ENCODE assay signal across 10 cellular contexts in the genomic region with DNA sequence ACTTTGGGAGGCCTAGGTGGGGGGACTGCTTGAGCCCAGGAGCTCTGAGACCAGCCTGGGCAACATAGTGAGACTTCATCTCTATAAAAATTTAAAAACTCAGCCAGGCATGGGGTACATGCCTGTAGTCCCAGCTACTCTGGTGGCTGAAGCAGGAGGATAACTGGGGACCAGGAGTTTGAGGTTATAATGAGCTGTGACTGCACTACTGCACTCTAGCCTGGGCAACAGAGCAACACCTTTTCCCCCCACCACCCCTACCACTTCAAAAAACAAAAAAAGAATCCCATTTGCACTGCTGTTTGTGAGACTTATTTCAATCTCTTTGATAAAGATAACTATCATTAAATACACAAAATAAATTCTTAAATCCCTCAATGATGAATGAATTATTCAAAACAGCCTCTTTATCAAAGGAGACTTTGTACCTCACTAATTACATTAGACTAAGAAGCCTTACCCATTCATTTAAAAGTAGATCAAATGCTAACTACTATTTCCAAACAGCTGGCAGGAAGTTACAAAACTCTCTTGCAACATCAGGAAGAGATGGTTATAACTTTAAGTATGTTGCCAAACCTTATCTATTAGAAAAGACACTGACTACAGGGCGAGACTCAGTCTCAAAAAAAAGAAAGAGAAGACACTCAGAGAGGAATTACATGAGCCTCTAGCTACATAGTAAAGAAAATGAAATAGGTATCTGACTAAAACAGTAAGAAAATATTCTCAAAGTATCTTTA. TPM values are rescaled to one million over a fixed set of nuclear protein-coding genes. Genes with fewer than 3 reads are reported as not detected.
DNase-seq lines count a peak whose midpoint lies in the region; ATAC-seq and TF ChIP-seq lines count a peak whose summit lies in the region.
"Had no signal": no experiment of that assay in that cellular context is flagged by ENCODE, and none has a peak within 500 bp of the region (broad histone marks: within the 10 kb centered on the region; RNA-seq: fewer than 3 reads in every experiment).

No MANE protein-coding gene starts in this region.

- peak overlapping the region; percentile 77 to 78 for H3K27ac Mint-ChIP-seq in stimulated activated naive CD8-positive, alpha-beta T cell treated with anti-CD3 and anti-CD28 coated beads, Interleukin-15, amount 100 ng/mL, for 72 hours
- H3K27ac Mint-ChIP-seq in WTC11 (no peak overlapping the region), immature natural killer cell (peak overlapping the region in 5 of 6 donors; percentile 18 to 73 (median 61))
- H3K27ac Mint-ChIP-seq: activated CD4-positive, alpha-beta T cell treated with anti-CD3 and anti-CD28 coated beads, Interleukin-2, amount 10 ng/mL, durations not matched to agents 24 days and 14 days had no signal

- no peak for TF ChIP-seq CTCF in WTC11 (IDR thresholded peaks at IDR 0.05)

- POLR2A ChIA-PET in WTC11 (lab: Charles Lee): interaction anchor here (0.6 kb wide), 1 partner anchor 27 kb away, joined by 3 read pairs; no protein-coding TSS in a partner anchor
- POLR2A ChIA-PET in HEK293T (lab: Yijun Ruan, JAX): no interaction called here

- H3K4me3 Mint-ChIP-seq in stimulated activated naive CD8-positive, alpha-beta T cell treated with anti-CD3 and anti-CD28 coated beads, Interleukin-15, amount 100 ng/mL, for 72 hours: no peak overlapping the region
- no peak overlapping the region for H3K4me3 Mint-ChIP-seq in WTC11
- H3K4me3 Mint-ChIP-seq in immature natural killer cell: peak overlapping the region in 2 of 5 donors; percentile 28 to 33
- H3K4me3 Mint-ChIP-seq: activated CD4-positive, alpha-beta T cell treated with anti-CD3 and anti-CD28 coated beads, Interleukin-2, amount 10 ng/mL, durations not matched to agents 24 days and 14 days had no signal

- no peaks in the 10 kb centered on the region for H3K27me3 Mint-ChIP-seq in stimulated activated naive CD8-positive, alpha-beta T cell treated with anti-CD3 and anti-CD28 coated beads, Interleukin-15, amount 100 ng/mL, for 72 hours
- H3K27me3 Mint-ChIP-seq in WTC11 (ENCODE audit: low read depth) (no peaks in the 10 kb centered on the region), immature natural killer cell (ENCODE audit: low read depth in 3 of 3) (no peaks in the 10 kb centered on the region)
- H3K27me3 Mint-ChIP-seq: activated CD4-positive, alpha-beta T cell treated with anti-CD3 and anti-CD28 coated beads, Interleukin-2, amount 10 ng/mL, durations not matched to agents 24 days and 14 days had no signal

- H3K36me3 Mint-ChIP-seq in WTC11: peaks cover 7% of the 10 kb centered on the region
- H3K36me3 Mint-ChIP-seq in immature natural killer cell: peaks cover 0 to 5% (median 3%) of the 10 kb centered on the region in 3 donors

- no peak for ATAC-seq in stimulated activated naive CD8-positive, alpha-beta T cell treated with anti-CD3 and anti-CD28 coated beads, Interleukin-15, amount 100 ng/mL, for 72 hours
- ATAC-seq in stimulated activated naive CD8-positive, alpha-beta T cell treated with anti-CD3 and anti-CD28 coated beads, Interleukin-15, Interleukin-2, amounts not matched to agents 100 U/mL and 50 U/mL, for 24 hours: no peak
- ATAC-seq in WTC11: peak; percentile 20; the same call in 1 of the 2 replicates

- H3K4me1 Mint-ChIP-seq in stimulated activated naive CD8-positive, alpha-beta T cell treated with anti-CD3 and anti-CD28 coated beads, Interleukin-15, amount 100 ng/mL, for 72 hours: peaks cover 21% of the 10 kb centered on the region
- H3K4me1 Mint-ChIP-seq in WTC11 (peaks cover 18% of the 10 kb centered on the region), immature natural killer cell (peaks cover 23 to 48% of the 10 kb centered on the region in 2 donors)

- no peak for DNase-seq in stimulated activated naive CD8-positive, alpha-beta T cell treated with anti-CD3 and anti-CD28 coated beads, Interleukin-15, amount 100 ng/mL, for 72 hours
- no peak for DNase-seq in stimulated activated naive CD8-positive, alpha-beta T cell treated with anti-CD3 and anti-CD28 coated beads, Interleukin-15, Interleukin-2, amounts not matched to agents 100 U/mL and 50 U/mL, for 24 hours
- no peak for DNase-seq in WTC11 (ENCODE audit: low spot score)
- no peak for DNase-seq in immature natural killer cell
- DNase-seq in HEK293T (ENCODE audit: extremely low spot score): no peak
- DNase-seq in activated CD8-positive, alpha-beta memory T cell treated with anti-CD3 and anti-CD28 coated beads, Interleukin-2, amount 50 U/mL, for 48 hours: no peak
- no peak for DNase-seq in RPMI8226
- no peak for DNase-seq in NCI-H524 (lab: John Stamatoyannopoulos, UW)
- DNase-seq: activated CD4-positive, alpha-beta T cell treated with anti-CD3 and anti-CD28 coated beads, Interleukin-2, amount 10 ng/mL, durations not matched to agents 24 days and 14 days; NCI-H1436 treated with DMSO at 0.1 percent for 48 hours had no signal

- CTCF ChIA-PET in WTC11 (lab: Charles Lee) (interaction anchor here (0.6 to 4.6 kb wide), 5 partner anchors 10 to 517 kb away, joined by 3 to 20 read pairs (median 3); no protein-coding TSS in a partner anchor), HEK293T (lab: Yijun Ruan, JAX) (interaction anchor here (0.6 to 0.7 kb wide), 2 partner anchors 27 to 685 kb away, joined by 3 read pairs; no protein-coding TSS in a partner anchor)

- no peaks in the 10 kb centered on the region for H3K9me3 Mint-ChIP-seq in stimulated activated naive CD8-positive, alpha-beta T cell treated with anti-CD3 and anti-CD28 coated beads, Interleukin-15, amount 100 ng/mL, for 72 hours
- H3K9me3 Mint-ChIP-seq in WTC11: peaks cover 7% of the 10 kb centered on the region
- H3K9me3 Mint-ChIP-seq in immature natural killer cell: no peaks in the 10 kb centered on the region
- H3K9me3 Mint-ChIP-seq: activated CD4-positive, alpha-beta T cell treated with anti-CD3 and anti-CD28 coated beads, Interleukin-2, amount 10 ng/mL, durations not matched to agents 24 days and 14 days had no signal

TF ChIP-seq in WTC11, 78 proteins besides CTCF, POLR2A, EP300 and RAD21 (continues in another document):
- TF ChIP-seq ETV6 (CRISPR knock-in tag; IDR thresholded peaks at IDR 0.05): no peak
- TF ChIP-seq, protein P1, sequence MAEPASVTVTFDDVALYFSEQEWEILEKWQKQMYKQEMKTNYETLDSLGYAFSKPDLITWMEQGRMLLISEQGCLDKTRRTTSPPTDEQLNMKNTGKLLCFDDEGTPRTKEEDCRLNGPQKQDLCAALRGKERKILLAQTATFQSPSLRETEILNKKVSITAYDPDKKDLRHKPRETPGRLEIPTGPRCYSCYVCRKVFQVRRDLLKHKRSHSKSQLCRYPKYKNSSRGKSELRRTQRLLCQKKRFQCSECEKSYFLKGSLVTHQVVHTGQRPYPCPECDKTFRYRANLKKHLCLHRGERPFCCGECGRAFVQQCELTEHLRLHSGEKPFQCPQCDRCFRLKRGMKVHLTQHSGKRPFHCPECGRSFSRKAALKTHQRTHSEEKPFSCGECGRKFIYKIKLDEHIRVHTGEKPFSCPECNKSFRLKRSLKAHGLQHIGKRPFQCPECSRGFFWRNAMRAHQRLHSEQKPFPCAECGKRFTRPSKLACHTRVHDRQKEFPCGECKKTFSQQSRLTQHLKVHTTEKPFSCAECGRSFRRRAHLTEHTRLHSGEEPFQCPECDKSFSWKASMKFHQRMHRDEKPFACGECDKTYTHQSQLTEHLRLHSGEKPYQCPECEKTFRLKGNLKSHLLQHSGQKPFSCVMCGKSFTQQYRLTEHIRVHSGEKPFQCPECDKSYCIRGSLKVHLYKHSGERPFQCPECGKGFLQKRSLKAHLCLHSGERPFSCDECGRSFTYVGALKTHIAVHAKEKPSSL (CRISPR knock-in tag; conservative IDR thresholded peaks at IDR 0.05): no peak
- TF ChIP-seq PRRX2 (CRISPR knock-in tag; IDR thresholded peaks at IDR 0.05): no peak
- TF ChIP-seq, protein P2, sequence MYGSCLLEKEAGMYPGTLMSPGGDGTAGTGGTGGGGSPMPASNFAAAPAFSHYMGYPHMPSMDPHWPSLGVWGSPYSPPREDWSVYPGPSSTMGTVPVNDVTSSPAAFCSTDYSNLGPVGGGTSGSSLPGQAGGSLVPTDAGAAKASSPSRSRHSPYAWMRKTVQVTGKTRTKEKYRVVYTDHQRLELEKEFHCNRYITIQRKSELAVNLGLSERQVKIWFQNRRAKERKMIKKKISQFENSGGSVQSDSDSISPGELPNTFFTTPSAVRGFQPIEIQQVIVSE (CRISPR knock-in tag; IDR thresholded peaks at IDR 0.05; ENCODE audit: borderline replicate concordance): no peak
- TF ChIP-seq JAZF1 (CRISPR knock-in tag; IDR thresholded peaks at IDR 0.05): no peak
- TF ChIP-seq RELA (CRISPR knock-in tag; IDR thresholded peaks at IDR 0.05; ENCODE audit: borderline replicate concordance): no peak

TF ChIP-seq in HEK293T, 16 proteins besides CTCF, POLR2A, EP300 and RAD21:
- TF ChIP-seq NFRKB (IDR thresholded peaks at IDR 0.05) (no peak), HDGF (IDR thresholded peaks at IDR 0.05; ENCODE audit: borderline replicate concordance) (no peak), LEF1 (IDR thresholded peaks at IDR 0.05; ENCODE audit: borderline replicate concordance) (no peak), SP1 (IDR thresholded peaks at IDR 0.05) (no peak), SUZ12 (IDR thresholded peaks at IDR 0.05) (no peak), ZNF384 (IDR thresholded peaks at IDR 0.05) (no peak), BHLHE40 (IDR thresholded peaks at IDR 0.05; ENCODE audit: borderline replicate concordance) (no peak), CTBP1 (IDR thresholded peaks at IDR 0.05; ENCODE audit: borderline replicate concordance) (no peak), FOXK2 (IDR thresholded peaks at IDR 0.05) (no peak), L3MBTL2 (conservative IDR thresholded peaks at IDR 0.05) (no peak), TARDBP (IDR thresholded peaks at IDR 0.05) (no peak), FOXA1 (IDR thresholded peaks at IDR 0.05) (no peak), FOXM1 (IDR thresholded peaks at IDR 0.05; ENCODE audit: borderline replicate concordance) (no peak), ELF4 (IDR thresholded peaks at IDR 0.05) (no peak), ARNT (IDR thresholded peaks at IDR 0.05) (no peak)
- TF ChIP-seq, protein P3, sequence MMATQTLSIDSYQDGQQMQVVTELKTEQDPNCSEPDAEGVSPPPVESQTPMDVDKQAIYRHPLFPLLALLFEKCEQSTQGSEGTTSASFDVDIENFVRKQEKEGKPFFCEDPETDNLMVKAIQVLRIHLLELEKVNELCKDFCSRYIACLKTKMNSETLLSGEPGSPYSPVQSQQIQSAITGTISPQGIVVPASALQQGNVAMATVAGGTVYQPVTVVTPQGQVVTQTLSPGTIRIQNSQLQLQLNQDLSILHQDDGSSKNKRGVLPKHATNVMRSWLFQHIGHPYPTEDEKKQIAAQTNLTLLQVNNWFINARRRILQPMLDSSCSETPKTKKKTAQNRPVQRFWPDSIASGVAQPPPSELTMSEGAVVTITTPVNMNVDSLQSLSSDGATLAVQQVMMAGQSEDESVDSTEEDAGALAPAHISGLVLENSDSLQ (IDR thresholded peaks at IDR 0.05): no peak
TF ChIP-seq in HEK293T: peak in this region for 0.

RNA-seq across cellular contexts. Expression of a gene that starts 14.7 kb away (rescaled TPM):
- total RNA-seq in WTC11 (2021): 21.4 to 23.8 TPM (median 22.4 TPM) in 3 replicates
- polyA plus RNA-seq in immature natural killer cell: 10 to 100 TPM; 15.6 to 24.8 (median 16.4) TPM
